8 cellular contexts compared by ENCODE assay signal in the genomic region with DNA sequence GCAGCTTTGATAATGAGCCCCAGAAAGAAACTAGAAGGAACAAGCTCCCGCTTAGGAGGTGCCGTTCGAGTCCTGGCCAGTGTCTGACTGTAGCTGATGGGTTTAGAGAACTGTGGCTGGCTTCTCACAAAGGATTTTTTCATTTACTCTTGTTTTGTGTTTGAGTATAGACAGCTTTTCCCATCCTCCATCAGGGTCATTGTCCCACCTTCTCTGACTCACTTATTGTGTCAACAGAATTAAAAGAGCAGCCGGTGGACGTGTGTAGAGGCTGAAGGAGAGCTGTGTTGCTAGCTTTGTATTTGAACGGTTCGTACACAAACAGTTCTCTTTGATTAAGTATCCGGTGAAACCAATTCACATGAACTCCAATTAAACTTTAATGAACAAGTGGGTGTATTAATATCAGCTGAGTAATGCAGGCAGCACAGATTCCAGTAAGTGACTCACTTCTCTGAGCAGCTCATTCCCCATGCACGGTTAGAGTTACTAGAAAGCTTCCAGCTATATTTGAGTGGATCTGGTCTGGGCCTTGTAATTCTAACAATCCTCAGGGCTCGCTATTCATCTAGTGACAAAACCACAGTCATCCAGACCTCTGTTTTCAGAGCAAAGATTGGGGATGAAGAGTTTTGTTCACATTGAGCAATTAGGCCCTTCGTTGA.
DNase-seq lines count a peak whose midpoint lies in the region; ATAC-seq and TF ChIP-seq lines count a peak whose summit lies in the region.

No MANE protein-coding gene starts in this region.

- TF ChIP-seq CTCF in fibroblast of the aortic adventitia (IDR thresholded peaks at IDR 0.05; ENCODE audit: insufficient read depth, low read length) (no peak), psoas muscle (IDR thresholded peaks at IDR 0.05) (no peak)

- 28 to 42% (median 31%) methylated on average over 11 of the region's 11 CpGs for WGBS in psoas muscle, 3 donors

- H3K4me3 ChIP-seq in fibroblast of the aortic adventitia (ENCODE audit: low read depth, low read length): no peak overlapping the region
- peak overlapping the region; percentile 46 for H3K4me3 ChIP-seq in psoas muscle

- H3K27ac Mint-ChIP-seq in stimulated activated naive B cell treated with anti-CD40 and anti-IgM and Interleukin-4, amounts not matched to agents 10 μg/mL and 1 μg/mL and 100 μg/mL, for 72 hours: no peak overlapping the region

- no peaks in the 10 kb centered on the region for H3K36me3 ChIP-seq in psoas muscle (ENCODE audit: insufficient read depth in 1 of 2, low read depth in 1 of 2)

- H3K9me3 ChIP-seq in psoas muscle: no peaks in the 10 kb centered on the region

- intact Hi-C loops in psoas muscle (cut with DNase I): loop anchor here (5.0 to 10.0 kb wide), 2 partner anchors 42 to 660 kb away; no protein-coding TSS in a partner anchor

- peaks cover 3 to 25% of the 10 kb centered on the region in 2 donors for H3K36me3 Mint-ChIP-seq in stimulated activated naive B cell treated with anti-CD40 and anti-IgM and Interleukin-4, amounts not matched to agents 10 μg/mL and 1 μg/mL and 100 μg/mL, for 72 hours

- DNase-seq in NCI-H2081 (lab: John Stamatoyannopoulos, UW) (peak; percentile 26 to 73), NCI-H2081 treated with DMSO at 0.1 percent for 48 hours (lab: John Stamatoyannopoulos, UW) (no peak), RKO (ENCODE audit: low spot score) (peak; percentile 89), fibroblast of the aortic adventitia (ENCODE audit: low read depth) (peak; percentile 93), psoas muscle (no peak), cerebellar cortex (ENCODE audit: low spot score) (no peak)
- no peak for DNase-seq in activated CD4-positive, alpha-beta T cell treated with anti-CD3 and anti-CD28 coated beads, Interleukin-2, amount 50 U/mL, for 1 hour
- no peak for DNase-seq in stimulated activated naive B cell treated with anti-CD40 and anti-IgM and Interleukin-4, amounts not matched to agents 10 μg/mL and 1 μg/mL and 100 μg/mL, for 72 hours

- H3K27ac ChIP-seq in psoas muscle: peak overlapping the region; percentile 92

- ATAC-seq in psoas muscle: peak; percentile 95 to 98 (median 96)
- ATAC-seq in stimulated activated naive B cell treated with anti-CD40 and anti-IgM and Interleukin-4, amounts not matched to agents 10 μg/mL and 1 μg/mL and 100 μg/mL, for 72 hours (replicated peaks): no peak

- H3K27me3 ChIP-seq in psoas muscle (ENCODE audit: insufficient read depth in 3 of 3, low read length in 2 of 3): no peaks in the 10 kb centered on the region

- peaks cover 49 to 92% of the 10 kb centered on the region in 2 donors for H3K4me1 Mint-ChIP-seq in stimulated activated naive B cell treated with anti-CD40 and anti-IgM and Interleukin-4, amounts not matched to agents 10 μg/mL and 1 μg/mL and 100 μg/mL, for 72 hours

- H3K4me1 ChIP-seq in psoas muscle: peaks cover 42% of the 10 kb centered on the region

- H3K4me3 Mint-ChIP-seq in stimulated activated naive B cell treated with anti-CD40 and anti-IgM and Interleukin-4, amounts not matched to agents 10 μg/mL and 1 μg/mL and 100 μg/mL, for 72 hours: no peak overlapping the region

- no peaks in the 10 kb centered on the region for H3K27me3 Mint-ChIP-seq in stimulated activated naive B cell treated with anti-CD40 and anti-IgM and Interleukin-4, amounts not matched to agents 10 μg/mL and 1 μg/mL and 100 μg/mL, for 72 hours

- H3K9me3 Mint-ChIP-seq in stimulated activated naive B cell treated with anti-CD40 and anti-IgM and Interleukin-4, amounts not matched to agents 10 μg/mL and 1 μg/mL and 100 μg/mL, for 72 hours: peaks cover 0 to 2% of the 10 kb centered on the region in 2 donors

Comparison
In these comparisons a context has a peak if more than half of its experiments do, and no peak if none do; other contexts are left out.
1. DNase-seq: peak in NCI-H2081 (2 of 2), RKO (single experiment) and fibroblast of the aortic adventitia (single experiment); none in NCI-H2081 treated with DMSO at 0.1 percent for 48 hours (single experiment), psoas muscle (0 of 2), cerebellar cortex (single experiment), activated CD4-positive, alpha-beta T cell treated with anti-CD3 and anti-CD28 coated beads, Interleukin-2, amount 50 U/mL, for 1 hour (single experiment) and stimulated activated naive B cell treated with anti-CD40 and anti-IgM and Interleukin-4, amounts not matched to agents 10 μg/mL and 1 μg/mL and 100 μg/mL, for 72 hours (single experiment).
2. ATAC-seq: peak in psoas muscle (4 of 4); none in stimulated activated naive B cell treated with anti-CD40 and anti-IgM and Interleukin-4, amounts not matched to agents 10 μg/mL and 1 μg/mL and 100 μg/mL, for 72 hours (0 of 2).